ENCODE assay signal across 11 cellular contexts in the genomic region with DNA sequence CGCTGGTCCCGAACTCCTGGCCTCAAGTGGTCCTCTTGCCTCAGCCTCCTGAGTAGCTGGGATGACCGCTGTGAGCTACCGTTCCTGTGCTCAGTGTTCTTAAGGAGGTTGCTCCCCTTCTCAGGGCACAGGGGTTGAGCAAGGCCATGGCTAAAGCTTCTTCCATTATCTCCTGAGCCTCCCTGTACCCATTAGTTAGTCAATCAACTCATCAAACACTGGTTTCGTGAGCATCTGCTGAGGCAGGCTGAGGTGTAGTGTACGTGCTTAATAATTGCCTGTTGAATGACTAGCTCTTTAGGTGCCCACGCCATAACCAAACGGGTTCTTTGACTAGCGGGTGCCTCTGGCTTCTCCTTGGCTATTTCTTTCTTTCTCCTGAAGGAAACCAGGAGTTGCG. TPM values are rescaled to one million over a fixed set of nuclear protein-coding genes. Genes with fewer than 3 reads are reported as not detected.
DNase-seq lines count a peak whose midpoint lies in the region; ATAC-seq and TF ChIP-seq lines count a peak whose summit lies in the region.
"Had no signal": no experiment of that assay in that cellular context is flagged by ENCODE, and none has a peak within 500 bp of the region (broad histone marks: within the 10 kb centered on the region; RNA-seq: fewer than 3 reads in every experiment).

No MANE protein-coding gene starts in this region.

- H3K79me2 ChIP-seq in neural progenitor cell (ENCODE audit: low read depth) = no peaks in the 10 kb centered on the region

- H3K4me1 Mint-ChIP-seq in neural progenitor cell = peaks cover 45% of the 10 kb centered on the region

- peak overlapping the region; percentile 39 to 95 (median 84) for H3K27ac ChIP-seq in heart left ventricle
- H3K27ac ChIP-seq in neural progenitor cell = no peak overlapping the region
- H3K27ac ChIP-seq in vagina = peak overlapping the region; percentile 97

- H3K4me1 ChIP-seq in heart left ventricle = peaks cover 0 to 62% (median 42%) of the 10 kb centered on the region in 12 donors
- peaks cover 12% of the 10 kb centered on the region for H3K4me1 ChIP-seq in neural progenitor cell
- peaks cover 57% of the 10 kb centered on the region for H3K4me1 ChIP-seq in vagina

- no peaks in the 10 kb centered on the region for H3K36me3 ChIP-seq in heart left ventricle
- no peaks in the 10 kb centered on the region for H3K36me3 ChIP-seq in neural progenitor cell
- H3K36me3 ChIP-seq in vagina = no peaks in the 10 kb centered on the region
- no peaks in the 10 kb centered on the region for H3K36me3 ChIP-seq in H7 (replicated peaks; ENCODE audit: control insufficient read depth, insufficient read depth, low read length)

- TF ChIP-seq CTCF in heart left ventricle (IDR thresholded peaks at IDR 0.05) = no peak
- no peak for TF ChIP-seq CTCF in epithelial cell of esophagus (IDR thresholded peaks at IDR 0.05; ENCODE audit: insufficient read depth, low read depth, low read length, missing control alignments)
- TF ChIP-seq CTCF in neural progenitor cell (IDR thresholded peaks at IDR 0.05) = no peak
- no peak for TF ChIP-seq CTCF in vagina (IDR thresholded peaks at IDR 0.05)

- peak overlapping the region in 2 of 12 donors; percentile 24 to 29 for H3K4me3 ChIP-seq in heart left ventricle
- no peak overlapping the region for H3K4me3 ChIP-seq in epithelial cell of esophagus (ENCODE audit: low read length)
- H3K4me3 ChIP-seq in neural progenitor cell = no peak overlapping the region
- no peak overlapping the region for H3K4me3 ChIP-seq in vagina
- no peak overlapping the region for H3K4me3 ChIP-seq in H7 (ENCODE audit: insufficient read depth, low read depth, low read length)

- H3K9me3 Mint-ChIP-seq in neural progenitor cell = no peaks in the 10 kb centered on the region

- H4K20me1 ChIP-seq in neural progenitor cell (ENCODE audit: low read depth) = no peaks in the 10 kb centered on the region

- H3K4me3 Mint-ChIP-seq in neural progenitor cell = no peak overlapping the region

- peaks cover 9% of the 10 kb centered on the region for H3K27me3 Mint-ChIP-seq in neural progenitor cell (ENCODE audit: insufficient read depth, low read depth)

- ATAC-seq in heart left ventricle = no peak
- ATAC-seq in Right ventricle myocardium inferior = no peak
- no peak for ATAC-seq in GM19397 (IDR thresholded peaks at IDR 0.05; ENCODE audit: unreplicated experiment)
- no peak for ATAC-seq in HG02571 (IDR thresholded peaks at IDR 0.05; ENCODE audit: unreplicated experiment)

- peak overlapping the region; percentile 42 for H3K4me2 ChIP-seq in neural progenitor cell

- no peaks in the 10 kb centered on the region for H3K36me3 Mint-ChIP-seq in neural progenitor cell

- H3K9ac ChIP-seq in neural progenitor cell = no peak overlapping the region

- H3K27me3 ChIP-seq in heart left ventricle (no peaks in the 10 kb centered on the region), neural progenitor cell (no peaks in the 10 kb centered on the region), vagina (no peaks in the 10 kb centered on the region), H7 (ENCODE audit: control insufficient read depth, insufficient read depth, low read length) (no peaks in the 10 kb centered on the region)

- H3F3A ChIP-seq in neural progenitor cell (ENCODE audit: low read depth) = peaks cover 20% of the 10 kb centered on the region

- TF ChIP-seq POLR2A in heart left ventricle (IDR thresholded peaks at IDR 0.05) (no peak), vagina (IDR thresholded peaks at IDR 0.05) (no peak)

- peak in 1 of 5 donors; percentile 18 for DNase-seq in heart left ventricle
- DNase-seq in Right ventricle myocardium inferior (ENCODE audit: missing footprints) = no peak
- peak; percentile 80 for DNase-seq in epithelial cell of esophagus (ENCODE audit: low read depth)
- DNase-seq in neural progenitor cell (ENCODE audit: low spot score) = no peak
- DNase-seq in vagina (ENCODE audit: extremely low spot score in 2 of 2) = no peak
- no peak for DNase-seq in H7
- DNase-seq: activated naive CD4-positive, alpha-beta T cell; NCI-H187; SHP77 treated with DMSO at 0.1 percent for 48 hours had no signal

- intact Hi-C loops in heart left ventricle (cut with DNase I) (loop anchor here in 2 of 10 donors (5.0 kb wide), 2 partner anchors 65 to 75 kb away; no protein-coding TSS in a partner anchor), Right ventricle myocardium inferior (cut with DNase I) (loop anchor here (2.0 kb wide), 1 partner anchor 37 kb away; no protein-coding TSS in a partner anchor), vagina (cut with DNase I) (no loop called here)

- WGBS in heart left ventricle, 4 donors = 83 to 90% (median 85%) methylated on average over 10 of the region's 10 CpGs

- peak overlapping the region; percentile 78 for H3K27ac Mint-ChIP-seq in neural progenitor cell

- peak overlapping the region; percentile 45 for H2AFZ ChIP-seq in neural progenitor cell (replicated peaks)

- H3K9me3 ChIP-seq in heart left ventricle (no peaks in the 10 kb centered on the region), neural progenitor cell (ENCODE audit: low read depth) (no peaks in the 10 kb centered on the region), vagina (no peaks in the 10 kb centered on the region)

RNA-seq across cellular contexts. Expression of a gene that starts 11.7 kb away (rescaled TPM):
- total RNA-seq in heart left ventricle = 100 to 1,000 TPM; 110 to 224 (median 151) TPM
- polyA plus RNA-seq in heart left ventricle = 100 to 1,000 TPM in 1 of 2 donors, 10 to 100 TPM in 1; 96.5 to 225 TPM
- 151 TPM for total RNA-seq in Right ventricle myocardium inferior
- total RNA-seq in neural progenitor cell (ENCODE audit: low replicate concordance) = 1.5 TPM in 1 of 2 replicates, not detected in the other
- 2.2 TPM for total RNA-seq in vagina
- total RNA-seq in H7 (2014; rRNA removed; shearing (Covaris generic)) = 0.52 and 1.1 TPM in 2 replicates

RNA-seq across cellular contexts. Expression of a gene that starts 24.0 kb away (rescaled TPM):
- total RNA-seq in heart left ventricle (100 to 1,000 TPM in 3 of 9 donors, 10 to 100 TPM in 6; 10.2 to 897 (median 55.4) TPM), Right ventricle myocardium inferior (28.2 TPM), neural progenitor cell (ENCODE audit: low replicate concordance) (1.1 and 4.2 TPM in 2 replicates), vagina (171 TPM)
- 100 to 1,000 TPM in 1 of 2 donors, 10 to 100 TPM in 1; 17.2 to 109 TPM for polyA plus RNA-seq in heart left ventricle
- total RNA-seq in H7 (2014; rRNA removed; shearing (Covaris generic)) = 8.2 and 9.4 TPM in 2 replicates

RNA-seq across cellular contexts. Expression of a gene that starts 27.0 kb away (rescaled TPM):
- 10 to 100 TPM; 17.0 to 55.9 (median 31.3) TPM for total RNA-seq in heart left ventricle
- 10 to 100 TPM; 30.4 to 33.4 TPM for polyA plus RNA-seq in heart left ventricle
- 38.4 TPM for total RNA-seq in Right ventricle myocardium inferior
- 12.0 and 31.4 TPM in 2 replicates for total RNA-seq in neural progenitor cell (ENCODE audit: low replicate concordance)
- 37.6 TPM for total RNA-seq in vagina
- total RNA-seq in H7 (2014; rRNA removed; shearing (Covaris generic)) = 15.0 and 21.1 TPM in 2 replicates

RNA-seq across cellular contexts. Expression of a gene that starts 47.5 kb away (rescaled TPM):
- total RNA-seq in heart left ventricle (1 to 10 TPM in 7 of 9 donors, under 1 TPM in 2; 0.44 to 3.9 (median 1.2) TPM), Right ventricle myocardium inferior (1.7 TPM), neural progenitor cell (ENCODE audit: low replicate concordance) (8.7 and 27.9 TPM in 2 replicates), vagina (4.4 TPM)
- polyA plus RNA-seq in heart left ventricle = 1 to 10 TPM in 1 of 2 donors, under 1 TPM in 1; 0.72 to 2.8 TPM
- total RNA-seq in H7 (2014; rRNA removed; shearing (Covaris generic)) = 7.8 and 8.2 TPM in 2 replicates

Comparison
In these comparisons a context has a peak if more than half of its experiments do, and no peak if none do; other contexts are left out.
1. RNA of a gene that starts 11.7 kb away (total RNA-seq): 151 TPM in Right ventricle myocardium inferior (single experiment) and 110 to 224 TPM in heart left ventricle; 2.2 TPM in vagina (single experiment), 0.52 to 1.1 TPM in H7 and 1.5 TPM in neural progenitor cell; every median in the first group is over 10 times any median in the second.